ENCODE assay signal across 8 cellular contexts in the genomic region with DNA sequence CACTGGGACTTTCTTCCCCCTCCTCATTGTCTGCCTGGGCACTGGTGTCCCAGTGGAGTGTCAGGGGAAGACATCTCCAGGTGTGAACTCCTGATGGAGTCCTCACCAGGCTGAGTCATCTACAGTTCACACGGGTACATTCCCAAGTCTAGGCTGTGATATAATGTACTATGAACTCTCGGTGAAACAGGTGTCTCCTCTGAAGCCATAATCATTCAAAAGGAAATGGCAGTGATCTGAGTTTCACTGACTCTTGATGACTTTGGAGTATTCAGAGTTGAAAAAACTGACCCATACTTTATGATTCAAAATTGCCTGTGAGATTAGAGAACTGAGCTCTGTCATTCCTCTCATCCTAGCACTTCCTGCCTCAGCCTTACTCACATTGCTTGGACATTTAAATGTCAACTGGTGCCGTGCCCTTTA. TPM values are rescaled to one million over a fixed set of nuclear protein-coding genes. Genes with fewer than 3 reads are reported as not detected.
A peak's percentile ranks its signal among the peaks of the same experiment; 100 is the strongest.
DNase-seq lines count a peak whose midpoint lies in the region; ATAC-seq lines count a peak whose summit lies in the region.

No MANE protein-coding gene starts in this region.

- no peak overlapping the region for H3K27ac ChIP-seq in substantia nigra (ENCODE audit: low read depth, low read length, poor library complexity, severe bottlenecking)

- DNase-seq in NCI-H69 (lab: John Stamatoyannopoulos, UW) (peak; percentile 42), myocyte (ENCODE audit: low read depth) (peak; percentile 45), substantia nigra (lab: John Stamatoyannopoulos, UW) (no peak), iPS-NIHi11 (ENCODE audit: low spot score) (no peak), OCI-M1 (lab: John Stamatoyannopoulos, UW) (no peak)
- no peak for DNase-seq in stimulated activated CD4-positive, alpha-beta T cell treated with anti-CD3 and anti-CD28 coated beads, Interleukin-2, amount 100 ng/mL, for 24 hours

- ATAC-seq in GM18858 (IDR thresholded peaks at IDR 0.05; ENCODE audit: unreplicated experiment): peak; percentile 30
- ATAC-seq in HG02588 (IDR thresholded peaks at IDR 0.05; ENCODE audit: unreplicated experiment): peak; percentile 26

RNA-seq across cellular contexts. Expression of a gene that starts 9.1 kb away (rescaled TPM):
- total RNA-seq in myocyte: 1.7 and 2.3 TPM in 2 replicates
- polyA plus RNA-seq in myocyte (2012): 1.3 TPM

Comparison
In these comparisons a context has a peak if more than half of its experiments do, and no peak if none do; other contexts are left out.
1. DNase-seq: peak in NCI-H69 (single experiment) and myocyte (single experiment); none in stimulated activated CD4-positive, alpha-beta T cell treated with anti-CD3 and anti-CD28 coated beads, Interleukin-2, amount 100 ng/mL, for 24 hours (0 of 2), substantia nigra (0 of 49), iPS-NIHi11 (single experiment) and OCI-M1 (single experiment).